1 cellular context compared by ENCODE assay signal in genomic region chr2:55581435-55581834, GRCh38.
TF ChIP-seq lines count a peak whose summit lies in the region.

No MANE protein-coding gene starts in this region.

TF ChIP-seq in GM23338, 12 proteins besides CTCF, POLR2A, EP300 and RAD21 (continued from another document):
- TF ChIP-seq REST (IDR thresholded peaks at IDR 0.05; ENCODE audit: unreplicated experiment) (no peak), ZNF331 (CRISPR knock-in tag; IDR thresholded peaks at IDR 0.05; ENCODE audit: low read depth) (no peak), EZH2 (IDR thresholded peaks at IDR 0.05; ENCODE audit: low read depth, unreplicated experiment) (no peak), JUNB (IDR thresholded peaks at IDR 0.05; ENCODE audit: unreplicated experiment) (no peak)
